In genomic region chr10:29068984-29069383, GRCh38 we compare ENCODE assay signal across 17 cellular contexts.
DNase-seq lines count a peak whose midpoint lies in the region; ATAC-seq and TF ChIP-seq lines count a peak whose summit lies in the region.
"Had no signal": no experiment of that assay in that cellular context is flagged by ENCODE, and none has a peak within 500 bp of the region (broad histone marks: within the 10 kb centered on the region; RNA-seq: fewer than 3 reads in every experiment).

No MANE protein-coding gene starts in this region.

- H3K36me3 Mint-ChIP-seq in Caco-2 (ENCODE audit: insufficient read depth, unreplicated experiment) = no peaks in the 10 kb centered on the region
- H3K36me3 Mint-ChIP-seq: CD8-positive, alpha-beta memory T cell had no signal

- H3K14ac ChIP-seq in neuronal stem cell (ENCODE audit: low read length) = no peak overlapping the region

- peak overlapping the region; percentile 60 for H3K4ac ChIP-seq in mesendoderm (ENCODE audit: low read depth, low read length)
- H3K4ac ChIP-seq in neuronal stem cell (ENCODE audit: low read length) = no peak overlapping the region

- no TSS peak for BruUV-seq in Caco-2 (replicated peaks; lab: Mats Ljungman, UMichigan)

- H2BK120ac ChIP-seq in mesendoderm (ENCODE audit: low read depth, low read length) (no peak overlapping the region), neuronal stem cell (ENCODE audit: low read depth, low read length) (no peak overlapping the region)

- no peak overlapping the region for H4K8ac ChIP-seq in mesendoderm (ENCODE audit: low read depth, low read length)
- no peak overlapping the region for H4K8ac ChIP-seq in neuronal stem cell (ENCODE audit: low read depth, low read length)

- H4K91ac ChIP-seq in neuronal stem cell (ENCODE audit: low read depth, low read length, poor library complexity) = no peak overlapping the region

- peaks cover 72% of the 10 kb centered on the region for H3K4me1 ChIP-seq in Caco-2
- H3K4me1 ChIP-seq in HUES64 (ENCODE audit: insufficient read depth, low read length) = peaks cover 39% of the 10 kb centered on the region; the same call in 1 of the 2 replicates
- peaks cover 7% of the 10 kb centered on the region for H3K4me1 ChIP-seq in mesendoderm (ENCODE audit: control insufficient read depth, low read depth, low read length)
- H3K4me1 ChIP-seq in neuronal stem cell (ENCODE audit: control insufficient read depth in 2 of 2, insufficient read depth in 1 of 2, low read depth in 1 of 2, low read length in 2 of 2) = peaks cover 0 to 12% of the 10 kb centered on the region in 2 donors
- H3K4me1 ChIP-seq: BLaER1 had no signal

- no peaks in the 10 kb centered on the region for H3K27me3 Mint-ChIP-seq in Caco-2 (ENCODE audit: insufficient read depth, unreplicated experiment)

- H3K9me3 Mint-ChIP-seq in Caco-2 (ENCODE audit: unreplicated experiment) = peaks cover 8% of the 10 kb centered on the region

- H2BK15ac ChIP-seq in mesendoderm (replicated peaks; ENCODE audit: low read depth) = no peak overlapping the region
- no peak overlapping the region for H2BK15ac ChIP-seq in neuronal stem cell (ENCODE audit: low read length)

- no peak overlapping the region for H2BK12ac ChIP-seq in neuronal stem cell (ENCODE audit: low read length)

- DNase-seq in Caco-2 (no peak), mesendoderm (peak; percentile 93), neuronal stem cell (ENCODE audit: low spot score) (no peak), MG63 (no peak), GM19240 (ENCODE audit: insufficient read length, low spot score) (no peak)
- DNase-seq: 8988T; AML-193; CD8-positive, alpha-beta memory T cell; DMS53; GF-D8; GOT3 had no signal

- H3K18ac ChIP-seq in mesendoderm (ENCODE audit: low read length) (peak overlapping the region; percentile 94), neuronal stem cell (ENCODE audit: low read length) (no peak overlapping the region)

- H3K79me2 ChIP-seq in mesendoderm (ENCODE audit: control insufficient read depth, insufficient read depth, low read length) = no peaks in the 10 kb centered on the region

- H3K27me3 ChIP-seq in Caco-2 (replicated peaks; ENCODE audit: control insufficient read depth, insufficient read depth, low read length) (no peaks in the 10 kb centered on the region), HUES64 (ENCODE audit: insufficient read depth, low read length) (no peaks in the 10 kb centered on the region), mesendoderm (ENCODE audit: insufficient read depth, low read length, poor library complexity) (no peaks in the 10 kb centered on the region), neuronal stem cell (ENCODE audit: control insufficient read depth in 3 of 3, insufficient read depth in 3 of 3, low read depth in 1 of 3, low read length in 3 of 3) (no peaks in the 10 kb centered on the region), MG63 (no peaks in the 10 kb centered on the region)
- H3K27me3 ChIP-seq: BLaER1 had no signal

- no peak overlapping the region for H4K5ac ChIP-seq in mesendoderm (ENCODE audit: low read length)

- H2BK5ac ChIP-seq in mesendoderm (ENCODE audit: low read length) = peak overlapping the region; percentile 99
- H2BK5ac ChIP-seq in neuronal stem cell (ENCODE audit: low read length) = no peak overlapping the region

- H3K4me3 ChIP-seq in Caco-2 (ENCODE audit: low read depth, low read length) = no peak overlapping the region
- no peak overlapping the region for H3K4me3 ChIP-seq in HUES64 (ENCODE audit: low read length)
- no peak overlapping the region for H3K4me3 ChIP-seq in mesendoderm (ENCODE audit: low read length)
- no peak overlapping the region for H3K4me3 ChIP-seq in neuronal stem cell (ENCODE audit: low read length in 2 of 2)
- H3K4me3 ChIP-seq in MG63 = no peak overlapping the region
- H3K4me3 ChIP-seq: BLaER1 had no signal

- peak overlapping the region; percentile 59; the same call in 1 of the 2 replicates for H3K27ac ChIP-seq in HUES64 (ENCODE audit: low read depth, low read length)
- H3K27ac ChIP-seq in mesendoderm (ENCODE audit: low read depth, low read length) = peak overlapping the region; percentile 92
- no peak overlapping the region for H3K27ac ChIP-seq in neuronal stem cell (replicated peaks; ENCODE audit: low read length)
- H3K27ac ChIP-seq: BLaER1 had no signal

- H2AFZ ChIP-seq in neuronal stem cell (ENCODE audit: low read length) = no peak overlapping the region

- POLR2A ChIA-PET in Caco-2 (lab: Charles Lee) = no interaction called here

- H3K27ac Mint-ChIP-seq in Caco-2 (ENCODE audit: unreplicated experiment) = peak overlapping the region; percentile 76
- H3K27ac Mint-ChIP-seq: CD8-positive, alpha-beta memory T cell had no signal

- no peak overlapping the region for H3K23ac ChIP-seq in mesendoderm (ENCODE audit: low read length)
- no peak overlapping the region for H3K23ac ChIP-seq in neuronal stem cell (ENCODE audit: low read depth, low read length, poor library complexity)

- H3K4me1 Mint-ChIP-seq in Caco-2 (ENCODE audit: low read depth, unreplicated experiment) = peaks cover 51% of the 10 kb centered on the region
- H3K4me1 Mint-ChIP-seq: CD8-positive, alpha-beta memory T cell had no signal

- H3K9me3 ChIP-seq in Caco-2 = no peaks in the 10 kb centered on the region
- no peaks in the 10 kb centered on the region for H3K9me3 ChIP-seq in HUES64 (ENCODE audit: insufficient read depth, low read depth, low read length)
- H3K9me3 ChIP-seq in neuronal stem cell (replicated peaks in 1 of 2; ENCODE audit: control insufficient read depth in 2 of 2, insufficient read depth in 1 of 2, low read depth in 1 of 2, low read length in 2 of 2) = no peaks in the 10 kb centered on the region
- no peaks in the 10 kb centered on the region for H3K9me3 ChIP-seq in MG63
- H3K9me3 ChIP-seq: BLaER1 had no signal

- CTCF ChIA-PET in Caco-2 (lab: Charles Lee) = interaction anchor here (0.7 kb wide), 1 partner anchor 587 kb away, joined by 4 read pairs; no protein-coding TSS in a partner anchor

- intact Hi-C loops in Caco-2 (cut with micrococcal nuclease; ENCODE audit: unreplicated experiment) = no loop called here

- H3K79me1 ChIP-seq in mesendoderm (ENCODE audit: low read length) (no peaks in the 10 kb centered on the region), neuronal stem cell (ENCODE audit: low read depth, low read length) (no peaks in the 10 kb centered on the region)

- H3K56ac ChIP-seq in mesendoderm (ENCODE audit: low read length) = peak overlapping the region; percentile 87

- ATAC-seq in HG03460 (IDR thresholded peaks at IDR 0.05; ENCODE audit: unreplicated experiment) (no peak), HG02870 (IDR thresholded peaks at IDR 0.05; ENCODE audit: unreplicated experiment) (no peak)
- ATAC-seq: HCT116, HepG2 had no signal

- H3K9ac ChIP-seq in HUES64 (ENCODE audit: low read depth, low read length) (no peak overlapping the region), mesendoderm (ENCODE audit: low read length) (peak overlapping the region; percentile 39), neuronal stem cell (ENCODE audit: low read depth, low read length, poor library complexity) (no peak overlapping the region)
- H3K9ac ChIP-seq: BLaER1 had no signal

- TF ChIP-seq CTCF in Caco-2 (IDR thresholded peaks at IDR 0.05; ENCODE audit: insufficient read depth in 1 of 2, low read depth in 1 of 2, low read length in 1 of 2, severe bottlenecking in 1 of 2, unreplicated experiment in 1 of 2) = no peak

- H3K4me2 ChIP-seq in mesendoderm (ENCODE audit: low read length) (no peak overlapping the region), neuronal stem cell (ENCODE audit: insufficient read depth, low read length, poor library complexity, severe bottlenecking) (peak overlapping the region; percentile 4)
- H3K4me2 ChIP-seq: BLaER1 had no signal

- H2AK5ac ChIP-seq in mesendoderm (ENCODE audit: low read length) = no peak overlapping the region
- peak overlapping the region; percentile 14 for H2AK5ac ChIP-seq in neuronal stem cell (ENCODE audit: low read depth, low read length)

- peak overlapping the region; percentile 54 for H3K4me3 Mint-ChIP-seq in Caco-2 (ENCODE audit: unreplicated experiment)
- H3K4me3 Mint-ChIP-seq: CD8-positive, alpha-beta memory T cell had no signal

- WGBS in HUES64 = 47% methylated on average over 4 of the region's 6 CpGs
- WGBS in mesendoderm (ENCODE audit: extremely low coverage, insufficient coverage, low lambda C conversion rate) = no CpG with 5 or more reads among the region's 6 CpGs
- WGBS in neuronal stem cell (ENCODE audit: extremely low coverage in 2 of 2, insufficient read length in 2 of 2, insufficient replicate concordance in 1 of 2), 2 donors = no CpG with 5 or more reads among the region's 6 CpGs

- H3K36me3 ChIP-seq in Caco-2 (ENCODE audit: control insufficient read depth, insufficient read depth, low read length) (no peaks in the 10 kb centered on the region), HUES64 (ENCODE audit: insufficient read depth, low read length) (no peaks in the 10 kb centered on the region), mesendoderm (ENCODE audit: control insufficient read depth, insufficient read depth, low read length) (no peaks in the 10 kb centered on the region), neuronal stem cell (replicated peaks in 1 of 2; ENCODE audit: control insufficient read depth in 2 of 2, insufficient read depth in 2 of 2, low read length in 2 of 2) (no peaks in the 10 kb centered on the region), MG63 (no peaks in the 10 kb centered on the region)
- H3K36me3 ChIP-seq: BLaER1 had no signal
